In genomic region chr11:71447791-71448256, GRCh38 we compare ENCODE assay signal across 8 cellular contexts. TPM values are rescaled to one million over a fixed set of nuclear protein-coding genes. Genes with fewer than 3 reads are reported as not detected.
A peak's percentile ranks its signal among the peaks of the same experiment; 100 is the strongest.
DNase-seq lines count a peak whose midpoint lies in the region; ATAC-seq and TF ChIP-seq lines count a peak whose summit lies in the region.

No MANE protein-coding gene starts in this region.

- H2AFZ ChIP-seq in PC-3 (ENCODE audit: low read length) = peak overlapping the region; percentile 96

- DNase-seq in A673 (ENCODE audit: low spot score) (peak; percentile 53), GM20000 (ENCODE audit: low spot score) (peak; percentile 65), PC-3 (no peak), right atrium auricular region (ENCODE audit: low spot score) (no peak), sciatic nerve (ENCODE audit: low spot score) (peak; percentile 76), T1000 (lab: John Stamatoyannopoulos, UW) (no peak)
- peak; percentile 41 for DNase-seq in activated naive CD8-positive, alpha-beta T cell treated with anti-CD3 and anti-CD28 coated beads, Interleukin-2, amount 50 U/mL, for 24 hours

- H3K4me1 Mint-ChIP-seq in activated naive CD8-positive, alpha-beta T cell treated with anti-CD3 and anti-CD28 coated beads, Interleukin-2, amount 50 U/mL, for 24 hours = peaks cover 53% of the 10 kb centered on the region

- H3F3A ChIP-seq in PC-3 (ENCODE audit: low read length, unreplicated experiment) = no peaks in the 10 kb centered on the region

- no TSS peak for BruUV-seq in A673 (replicated peaks; lab: Mats Ljungman, UMichigan)
- BruUV-seq in PC-3 (replicated peaks; lab: Mats Ljungman, UMichigan) = no TSS peak

- H3K36me3 ChIP-seq in A673 (ENCODE audit: insufficient read depth, low read length, poor library complexity, severe bottlenecking) = peaks cover 49% of the 10 kb centered on the region
- peaks cover 42% of the 10 kb centered on the region for H3K36me3 ChIP-seq in PC-3 (ENCODE audit: low read depth, low read length)
- H3K36me3 ChIP-seq in right atrium auricular region = peaks cover 15% of the 10 kb centered on the region

- H3K27me3 Mint-ChIP-seq in activated naive CD8-positive, alpha-beta T cell treated with anti-CD3 and anti-CD28 coated beads, Interleukin-2, amount 50 U/mL, for 24 hours = no peaks in the 10 kb centered on the region

- peak overlapping the region; percentile 53 for H3K27ac Mint-ChIP-seq in activated naive CD8-positive, alpha-beta T cell treated with anti-CD3 and anti-CD28 coated beads, Interleukin-2, amount 50 U/mL, for 24 hours

- CTCF ChIA-PET in A673 (lab: Charles Lee) (no interaction called here), PC-3 (lab: Charles Lee) (no interaction called here)

- peaks cover 7% of the 10 kb centered on the region for H3K9me3 ChIP-seq in A673 (ENCODE audit: low read depth, low read length, poor library complexity, severe bottlenecking)
- H3K9me3 ChIP-seq in PC-3 (ENCODE audit: low read length) = no peaks in the 10 kb centered on the region
- H3K9me3 ChIP-seq in right atrium auricular region = no peaks in the 10 kb centered on the region

- POLR2A ChIA-PET in A673 (lab: Charles Lee; ENCODE audit: low non-redundant PET) = no interaction called here
- POLR2A ChIA-PET in PC-3 (lab: Charles Lee; ENCODE audit: unreplicated experiment) = interaction anchor here (0.5 kb wide), 1 partner anchor 1654 kb away, joined by 3 read pairs; no protein-coding TSS in a partner anchor

- H4K20me1 ChIP-seq in PC-3 (ENCODE audit: low read length) = 0 out of 2 replicates have a peak, but pooled peaks cover 4% of the 10 kb centered on the region

- peak overlapping the region; percentile 85 for H3K27ac ChIP-seq in A673 (ENCODE audit: low read depth, low read length, poor library complexity, severe bottlenecking)
- peak overlapping the region; percentile 27 for H3K27ac ChIP-seq in PC-3 (ENCODE audit: low read length)
- H3K27ac ChIP-seq in right atrium auricular region = peak overlapping the region; percentile 82 to 87

- intact Hi-C loops in A673 (cut with micrococcal nuclease; ENCODE audit: unreplicated experiment) (no loop called here), PC-3 (cut with micrococcal nuclease) (no loop called here), sciatic nerve (cut with DNase I) (no loop called here)

- TF ChIP-seq CTCF in A673 (conservative IDR thresholded peaks at IDR 0.05; ENCODE audit: low read depth, low read length) (no peak), GM20000 (IDR thresholded peaks at IDR 0.05; ENCODE audit: extremely low read depth, missing control alignments) (no peak), PC-3 (conservative IDR thresholded peaks at IDR 0.05; ENCODE audit: low read depth, low read length) (no peak), right atrium auricular region (IDR thresholded peaks at IDR 0.05) (no peak)

- H3K4me3 ChIP-seq in A673 (ENCODE audit: low read depth, low read length, poor library complexity, severe bottlenecking) = peak overlapping the region; percentile 67
- H3K4me3 ChIP-seq in PC-3 (ENCODE audit: low read length) = peak overlapping the region; percentile 92
- H3K4me3 ChIP-seq in right atrium auricular region = peak overlapping the region; percentile 63 to 77

- peak overlapping the region; percentile 97 for H3K4me2 ChIP-seq in PC-3 (ENCODE audit: low read length)

- H3K9me3 Mint-ChIP-seq in activated naive CD8-positive, alpha-beta T cell treated with anti-CD3 and anti-CD28 coated beads, Interleukin-2, amount 50 U/mL, for 24 hours = peaks cover 8% of the 10 kb centered on the region

- peaks cover 41% of the 10 kb centered on the region for H3K79me2 ChIP-seq in PC-3 (ENCODE audit: low read length)

- peak overlapping the region; percentile 91 for H3K9ac ChIP-seq in PC-3 (ENCODE audit: low read length)

- peaks cover 39% of the 10 kb centered on the region for H3K36me3 Mint-ChIP-seq in activated naive CD8-positive, alpha-beta T cell treated with anti-CD3 and anti-CD28 coated beads, Interleukin-2, amount 50 U/mL, for 24 hours (ENCODE audit: low read depth)

- H3K4me3 Mint-ChIP-seq in activated naive CD8-positive, alpha-beta T cell treated with anti-CD3 and anti-CD28 coated beads, Interleukin-2, amount 50 U/mL, for 24 hours = peak overlapping the region; percentile 96

- H3K27me3 ChIP-seq in A673 (replicated peaks; ENCODE audit: insufficient read depth, low read depth, low read length, poor library complexity) (no peaks in the 10 kb centered on the region), PC-3 (ENCODE audit: low read length) (no peaks in the 10 kb centered on the region), right atrium auricular region (no peaks in the 10 kb centered on the region)

- peaks cover 27% of the 10 kb centered on the region for H3K4me1 ChIP-seq in A673 (ENCODE audit: insufficient read depth, low read length, poor library complexity, severe bottlenecking)
- H3K4me1 ChIP-seq in PC-3 (ENCODE audit: insufficient read depth, low read length) = peaks cover 31% of the 10 kb centered on the region
- peaks cover 0 to 30% of the 10 kb centered on the region in 2 donors for H3K4me1 ChIP-seq in right atrium auricular region

- no peaks in the 10 kb centered on the region for H3K9me2 ChIP-seq in PC-3 (replicated peaks; ENCODE audit: low read length)

- ATAC-seq in PC-3 = peak; percentile 23
- peak; percentile 14 for ATAC-seq in activated naive CD8-positive, alpha-beta T cell treated with anti-CD3 and anti-CD28 coated beads, Interleukin-2, amount 50 U/mL, for 24 hours
- ATAC-seq in sciatic nerve = peak; percentile 41
- ATAC-seq in HG02623 (IDR thresholded peaks at IDR 0.05; ENCODE audit: unreplicated experiment) = no peak

RNA-seq across cellular contexts. Expression of gene DHCR7, which starts 0.4 kb away (rescaled TPM):
- total RNA-seq in A673 (2021) = 271 and 286 TPM in 2 replicates
- 125 and 127 TPM in 2 replicates for total RNA-seq in PC-3 (2014; rRNA removed)
- 10 to 100 TPM; 26.8 to 37.6 TPM for total RNA-seq in right atrium auricular region
- total RNA-seq in sciatic nerve = 49.8 TPM

RNA-seq across cellular contexts. Expression of gene NADSYN1, which starts 5.2 kb away (rescaled TPM):
- total RNA-seq in A673 (2021) (35.5 and 46.7 TPM in 2 replicates), PC-3 (2014; rRNA removed) (64.8 and 70.7 TPM in 2 replicates), right atrium auricular region (10 to 100 TPM; 18.0 to 18.8 TPM), sciatic nerve (85.2 TPM)

Comparison
In these comparisons a context has a peak if more than half of its experiments do, and no peak if none do; other contexts are left out.
1. DNase-seq: peak in A673 (single experiment), GM20000 (single experiment), activated naive CD8-positive, alpha-beta T cell treated with anti-CD3 and anti-CD28 coated beads, Interleukin-2, amount 50 U/mL, for 24 hours (single experiment) and sciatic nerve (single experiment); none in PC-3 (single experiment), right atrium auricular region (single experiment) and T1000 (single experiment).
2. H3K27ac ChIP-seq: peak in every context shown above with its lines; median percentile 85 in A673; 84 in right atrium auricular region; 27 in PC-3.
3. Peak in every context shown above with its lines, with median percentiles within 50 percentile points of each other: H3K4me3 ChIP-seq.